ENCODE assay signal across 3 cellular contexts in genomic region chr12:65689508-65689907, GRCh38.
"Had no signal": no experiment of that assay in that cellular context is flagged by ENCODE, and none has a peak within 500 bp of the region (broad histone marks: within the 10 kb centered on the region; RNA-seq: fewer than 3 reads in every experiment).

No MANE protein-coding gene starts in this region.

- DNase-seq: GDM1, GF-D8 had no signal

- H3K4me3 ChIP-seq: GM12878 had no signal
